In the genomic region with DNA sequence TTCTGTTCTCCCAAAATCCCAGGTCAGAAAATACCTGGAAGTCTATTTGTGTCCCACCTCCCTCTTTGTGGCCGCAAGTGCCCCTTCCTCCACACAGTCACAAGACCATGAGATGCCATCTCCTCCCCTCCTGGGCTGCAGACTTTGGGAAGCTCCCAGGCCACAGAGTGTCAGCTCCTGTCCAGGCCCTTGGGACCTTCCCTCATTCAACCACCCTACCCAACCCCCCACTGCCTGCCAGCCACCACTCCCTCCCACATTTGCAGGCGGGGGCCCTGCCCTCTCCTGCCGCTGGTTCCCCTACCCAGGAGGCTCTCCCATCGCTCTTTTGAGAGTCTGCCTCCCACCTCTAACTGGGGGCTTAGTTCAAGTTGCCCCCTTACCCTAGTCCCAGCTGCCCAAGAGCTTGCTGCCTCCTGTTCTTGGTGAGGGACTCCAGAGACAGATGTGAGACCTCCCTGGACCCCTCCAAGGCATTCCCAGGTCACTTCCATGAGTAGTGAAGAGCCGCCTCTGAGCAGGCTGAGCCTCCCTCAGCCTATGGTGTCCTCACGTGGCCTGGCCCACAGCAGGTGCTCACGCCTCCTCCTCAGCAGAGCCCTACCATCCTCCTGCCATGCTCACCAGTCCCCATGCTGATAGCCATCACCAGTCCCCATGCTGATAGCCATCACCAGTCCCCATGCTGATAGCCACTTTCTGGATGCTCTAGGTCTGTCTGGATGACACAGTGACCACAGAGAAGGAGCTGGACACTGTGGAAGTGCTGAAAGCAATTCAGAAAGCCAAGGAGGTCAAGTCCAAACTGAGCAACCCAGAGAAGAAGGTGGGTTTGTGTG, we compare ENCODE assay signal across 20 cellular contexts. TPM values are rescaled to one million over a fixed set of nuclear protein-coding genes. Genes with fewer than 3 reads are reported as not detected.
DNase-seq lines count a peak whose midpoint lies in the region; ATAC-seq, FAIRE-seq and TF ChIP-seq lines count a peak whose summit lies in the region.
"Had no signal": no experiment of that assay in that cellular context is flagged by ENCODE, and none has a peak within 500 bp of the region (broad histone marks: within the 10 kb centered on the region; RNA-seq: fewer than 3 reads in every experiment).

No MANE protein-coding gene starts in this region.

- intact Hi-C loops in dorsolateral prefrontal cortex (cut with DNase I), result loop anchor here in 1 of 2 donors (10.0 kb wide), 1 partner anchor 56 kb away; the partner anchor contains the start of genes NT5DC2 and UQCC5

- H3K27me3 Mint-ChIP-seq in stimulated activated memory B cell treated with anti-CD40 and anti-IgM and Interleukin-4, amounts not matched to agents 10 μg/mL and 1 μg/mL and 100 μg/mL, for 72 hours, result no peaks in the 10 kb centered on the region
- H3K27me3 Mint-ChIP-seq: CD4-positive, CD25-positive, alpha-beta regulatory T cell; IgD-negative memory B cell had no signal

- no peaks in the 10 kb centered on the region for H3K4me1 Mint-ChIP-seq in stimulated activated memory B cell treated with anti-CD40 and anti-IgM and Interleukin-4, amounts not matched to agents 10 μg/mL and 1 μg/mL and 100 μg/mL, for 72 hours
- H3K4me1 Mint-ChIP-seq: CD4-positive, CD25-positive, alpha-beta regulatory T cell; IgD-negative memory B cell had no signal

- H3K27ac ChIP-seq in RWPE1 (peak overlapping the region; percentile 91), dorsolateral prefrontal cortex (peak overlapping the region in 47 of 59 donors; percentile 6 to 95 (median 77)), osteoblast (ENCODE audit: low read depth, low read length) (no peak overlapping the region)

- H4K20me1 ChIP-seq in osteoblast (ENCODE audit: insufficient read depth, low read length), result peaks cover 11% of the 10 kb centered on the region

- no peak overlapping the region for H3K27ac Mint-ChIP-seq in stimulated activated memory B cell treated with anti-CD40 and anti-IgM and Interleukin-4, amounts not matched to agents 10 μg/mL and 1 μg/mL and 100 μg/mL, for 72 hours
- H3K27ac Mint-ChIP-seq: CD4-positive, CD25-positive, alpha-beta regulatory T cell; IgD-negative memory B cell had no signal

- POLR2A ChIA-PET in RWPE1 (lab: Yijun Ruan, JAX; ENCODE audit: low non-redundant PET), result no interaction called here

- H3K4me3 ChIP-seq in dorsolateral prefrontal cortex (no peak overlapping the region), osteoblast (ENCODE audit: insufficient read depth, low read length) (no peak overlapping the region)

- FAIRE-seq in HTR-8/SVneo (lab: Jason Lieb, UNC), result no peak

- CTCF ChIA-PET in RWPE1 (lab: Yijun Ruan, JAX), result interaction anchor here (0.6 kb wide), 1 partner anchor 414 kb away, joined by 3 read pairs; no protein-coding TSS in a partner anchor

- H3K4me2 ChIP-seq in osteoblast (ENCODE audit: insufficient read depth, low read length), result no peak overlapping the region

- H3K4me3 Mint-ChIP-seq in stimulated activated memory B cell treated with anti-CD40 and anti-IgM and Interleukin-4, amounts not matched to agents 10 μg/mL and 1 μg/mL and 100 μg/mL, for 72 hours, result no peak overlapping the region
- H3K4me3 Mint-ChIP-seq: CD4-positive, CD25-positive, alpha-beta regulatory T cell; IgD-negative memory B cell had no signal

- H3K4me1 ChIP-seq in osteoblast (ENCODE audit: insufficient read depth, low read length), result no peaks in the 10 kb centered on the region

- no peak overlapping the region for H2AFZ ChIP-seq in osteoblast (ENCODE audit: low read length)

- no peaks in the 10 kb centered on the region for H3K9me3 Mint-ChIP-seq in stimulated activated memory B cell treated with anti-CD40 and anti-IgM and Interleukin-4, amounts not matched to agents 10 μg/mL and 1 μg/mL and 100 μg/mL, for 72 hours
- H3K9me3 Mint-ChIP-seq: CD4-positive, CD25-positive, alpha-beta regulatory T cell; IgD-negative memory B cell had no signal

- TF ChIP-seq CTCF in RWPE1 (conservative IDR thresholded peaks at IDR 0.05; ENCODE audit: low read depth) (no peak), dorsolateral prefrontal cortex (IDR thresholded peaks at IDR 0.05 in 54 of 56, conservative IDR thresholded peaks at IDR 0.05 in 2 of 56; ENCODE audit: low read depth in 1 of 56, partially characterized antibody in 56 of 56) (no peak), osteoblast (IDR thresholded peaks at IDR 0.05; ENCODE audit: extremely low read depth, low read depth, low read length) (no peak)

- H3K36me3 Mint-ChIP-seq in stimulated activated memory B cell treated with anti-CD40 and anti-IgM and Interleukin-4, amounts not matched to agents 10 μg/mL and 1 μg/mL and 100 μg/mL, for 72 hours, result peaks cover 50% of the 10 kb centered on the region

- no peaks in the 10 kb centered on the region for H3K9me3 ChIP-seq in osteoblast (ENCODE audit: low read depth, low read length)
- H3K9me3 ChIP-seq: BE2C had no signal

- H3K36me3 ChIP-seq in osteoblast (ENCODE audit: insufficient read depth, low read length), result peaks cover 83% of the 10 kb centered on the region

- no peaks in the 10 kb centered on the region for H3K79me2 ChIP-seq in osteoblast (ENCODE audit: insufficient read depth, low read length)

- H3K27me3 ChIP-seq in dorsolateral prefrontal cortex, result no peaks in the 10 kb centered on the region
- no peaks in the 10 kb centered on the region for H3K27me3 ChIP-seq in osteoblast (ENCODE audit: insufficient read depth, low read length)
- H3K27me3 ChIP-seq: BE2C had no signal

- DNase-seq in RWPE1 (ENCODE audit: low spot score) (no peak), dorsolateral prefrontal cortex (peak in 1 of 10 donors; percentile 37), osteoblast (ENCODE audit: insufficient read length, low spot score, missing footprints) (peak; percentile 69), HTR-8/SVneo (ENCODE audit: insufficient read length, low spot score) (no peak)
- DNase-seq: BE2C; CD4-positive, CD25-positive, alpha-beta regulatory T cell; DMS79; MV-4-11; NCI-H1694 treated with DMSO at 0.1 percent for 48 hours; NCI-H2081 treated with DMSO at 0.1 percent for 48 hours; NCI-H2171 treated with DMSO at 0.1 percent for 48 hours; NCI-H524 treated with DMSO at 0.1 percent for 48 hours; NCI-H82 had no signal

- ATAC-seq in SK-N-SH treated with all-trans-retinoic acid at 6 μM for 48 hours (no peak), HG03469 (IDR thresholded peaks at IDR 0.05; ENCODE audit: unreplicated experiment) (no peak)
- no peak for ATAC-seq in stimulated activated memory B cell treated with anti-CD40 and anti-IgM and Interleukin-4, amounts not matched to agents 10 μg/mL and 1 μg/mL and 100 μg/mL, for 72 hours
- ATAC-seq: Panc1 had no signal

TF ChIP-seq in SK-N-SH treated with all-trans-retinoic acid at 6 μM for 48 hours, 23 proteins besides CTCF, POLR2A, EP300 and RAD21:
- TF ChIP-seq ARNTL (CRISPR knock-in tag; IDR thresholded peaks at IDR 0.05; ENCODE audit: borderline replicate concordance, low read depth) (no peak), SNAI2 (CRISPR knock-in tag; IDR thresholded peaks at IDR 0.05) (no peak), ZNF70 (CRISPR knock-in tag; IDR thresholded peaks at IDR 0.05) (no peak), ZC3H10 (CRISPR knock-in tag; IDR thresholded peaks at IDR 0.05) (no peak), RARB (CRISPR knock-in tag; IDR thresholded peaks at IDR 0.05) (no peak), BACH2 (CRISPR knock-in tag; IDR thresholded peaks at IDR 0.05; ENCODE audit: borderline replicate concordance) (no peak), ZFP3 (CRISPR knock-in tag; IDR thresholded peaks at IDR 0.05) (no peak), ZNF565 (CRISPR knock-in tag; conservative IDR thresholded peaks at IDR 0.05; ENCODE audit: low read depth) (no peak), TCF4 (CRISPR knock-in tag; IDR thresholded peaks at IDR 0.05; ENCODE audit: borderline replicate concordance) (peak; percentile 77; the same call in 1 of the 2 replicates), TSHZ2 (CRISPR knock-in tag; IDR thresholded peaks at IDR 0.05) (peak; percentile 52; the same call in 1 of the 2 replicates)

RNA-seq across cellular contexts. Expression of gene STAB1, which starts 15.9 kb away (rescaled TPM):
- 100 to 1,000 TPM in 4 of 120 experiments, 10 to 100 TPM in 113, 1 to 10 TPM in 3; 7.9 to 229 (median 32.7) TPM for total RNA-seq in dorsolateral prefrontal cortex
- total RNA-seq in osteoblast, result 0.59 and 1.1 TPM in 2 replicates
- total RNA-seq: H4 had no signal

RNA-seq across cellular contexts. Expression of gene NISCH, which starts 23.9 kb away (rescaled TPM):
- total RNA-seq in dorsolateral prefrontal cortex (100 to 1,000 TPM; 146 to 372 (median 259) TPM), osteoblast (72.2 and 83.2 TPM in 2 replicates)

RNA-seq across cellular contexts. Expression of gene TNNC1, which starts 25.4 kb away (rescaled TPM):
- total RNA-seq in dorsolateral prefrontal cortex (1 to 10 TPM in 33 of 120 experiments, under 1 TPM in 16, not detected in 71; 0.62 to 2.9 (median 1.2) TPM), osteoblast (0.29 and 0.36 TPM in 2 replicates)
- total RNA-seq: A673 had no signal

RNA-seq across cellular contexts. Expression of gene SEMA3G, which starts 34.4 kb away (rescaled TPM):
- total RNA-seq in dorsolateral prefrontal cortex (10 to 100 TPM in 36 of 120 experiments, 1 to 10 TPM in 84; 1.6 to 23.6 (median 7.0) TPM), osteoblast (under 0.01 TPM in 1 of 2 replicates, not detected in the other)
- total RNA-seq: A673 had no signal

RNA-seq across cellular contexts. Expression of gene NT5DC2, which starts 54.4 kb away (rescaled TPM):
- 10 to 100 TPM; 10.8 to 61.6 (median 20.5) TPM for total RNA-seq in dorsolateral prefrontal cortex
- total RNA-seq in osteoblast, result 45.4 and 52.5 TPM in 2 replicates
